ENCODE assay signal across 18 cellular contexts in genomic region chr14:63178912-63179311, GRCh38. TPM values are rescaled to one million over a fixed set of nuclear protein-coding genes. Genes with fewer than 3 reads are reported as not detected.
DNase-seq lines count a peak whose midpoint lies in the region; ATAC-seq, FAIRE-seq and TF ChIP-seq lines count a peak whose summit lies in the region.
"Had no signal": no experiment of that assay in that cellular context is flagged by ENCODE, and none has a peak within 500 bp of the region (broad histone marks: within the 10 kb centered on the region; RNA-seq: fewer than 3 reads in every experiment).

No MANE protein-coding gene starts in this region.

- DNase-seq in HTR-8/SVneo (ENCODE audit: insufficient read length, low spot score) (no peak), bronchial epithelial cell (ENCODE audit: low read depth) (peak; percentile 100), right cardiac atrium (peak in 1 of 3 donors; percentile 22), upper lobe of right lung (no peak), NCI-H2227 treated with DMSO at 0.1 percent for 48 hours (lab: John Stamatoyannopoulos, UW) (no peak)
- DNase-seq: activated T-cell treated with anti-CD3 and anti-CD28 coated beads for 4 hours; CD4-positive, CD25-positive, alpha-beta regulatory T cell; GDM1; left colon; naive B cell; NCI-H2171; retina; stimulated activated CD4-positive, alpha-beta T cell treated with anti-CD3 and anti-CD28 coated beads, Interleukin-4, amount 100 ng/mL, for 24 hours; stimulated activated naive B cell treated with anti-CD40 and anti-IgM and Interleukin-4, amounts not matched to agents 10 μg/mL and 1 μg/mL and 100 μg/mL, for 72 hours had no signal

- TF ChIP-seq CTCF in bronchial epithelial cell (IDR thresholded peaks at IDR 0.05; ENCODE audit: insufficient read depth, low read length, severe bottlenecking) (no peak), upper lobe of right lung (IDR thresholded peaks at IDR 0.05) (no peak)

- no peaks in the 10 kb centered on the region for H3K27me3 ChIP-seq in bronchial epithelial cell (ENCODE audit: control insufficient read depth, insufficient read depth, low read length)
- H3K27me3 ChIP-seq in right cardiac atrium (ENCODE audit: control insufficient read depth, insufficient read depth): no peaks in the 10 kb centered on the region
- H3K27me3 ChIP-seq in upper lobe of right lung: no peaks in the 10 kb centered on the region

- H3K36me3 ChIP-seq in bronchial epithelial cell (ENCODE audit: control insufficient read depth, insufficient read depth, low read length) (no peaks in the 10 kb centered on the region), upper lobe of right lung (no peaks in the 10 kb centered on the region)

- peak; percentile 100 for FAIRE-seq in HTR-8/SVneo (lab: Jason Lieb, UNC)
- peak; percentile 100 for FAIRE-seq in bronchial epithelial cell (lab: Jason Lieb, UNC)
- FAIRE-seq: GM18507 had no signal

- H3K4me1 ChIP-seq in right cardiac atrium (ENCODE audit: control insufficient read depth, insufficient read depth, low read length) (peaks cover 2% of the 10 kb centered on the region), upper lobe of right lung (no peaks in the 10 kb centered on the region)

- WGBS in right cardiac atrium: 77% methylated on average over 3 of the region's 3 CpGs

- intact Hi-C loops in right cardiac atrium (cut with DNase I): loop anchor here in 1 of 4 donors (5.0 kb wide), 1 partner anchor 98 kb away; no protein-coding TSS in a partner anchor
- intact Hi-C loops in upper lobe of right lung (cut with DNase I): loop anchor here (5.0 kb wide), 1 partner anchor 98 kb away; no protein-coding TSS in a partner anchor

- ATAC-seq in right cardiac atrium: peak; percentile 34 to 79
- peak; percentile 28 for ATAC-seq in upper lobe of right lung
- no peak for ATAC-seq in HG03139 (IDR thresholded peaks at IDR 0.05; ENCODE audit: unreplicated experiment)
- ATAC-seq in GM19351 (IDR thresholded peaks at IDR 0.05; ENCODE audit: unreplicated experiment): no peak
- ATAC-seq: activated CD4-positive, CD25-positive, alpha-beta regulatory T cell treated with anti-CD3 and anti-CD28 coated beads, Interleukin-2, amount 50 U/mL, for 24 hours; left colon had no signal

- H3K9me3 ChIP-seq in right cardiac atrium (ENCODE audit: control insufficient read depth, low read length): no peaks in the 10 kb centered on the region
- no peaks in the 10 kb centered on the region for H3K9me3 ChIP-seq in upper lobe of right lung

- H3K27ac ChIP-seq in right cardiac atrium (ENCODE audit: low read length) (no peak overlapping the region), upper lobe of right lung (no peak overlapping the region)

- no peak overlapping the region for H3K4me3 ChIP-seq in bronchial epithelial cell (ENCODE audit: low read depth, low read length)
- no peak overlapping the region for H3K4me3 ChIP-seq in right cardiac atrium (ENCODE audit: low read length)
- H3K4me3 ChIP-seq in upper lobe of right lung: no peak overlapping the region

RNA-seq across cellular contexts. Expression of gene RHOJ, which starts 25.3 kb away (rescaled TPM):
- not detected in 2 replicates for total RNA-seq in bronchial epithelial cell
- total RNA-seq in right cardiac atrium: 10 to 100 TPM; 10.2 to 20.3 (median 16.2) TPM
- 9.6 TPM for polyA plus RNA-seq in right cardiac atrium
- 38.6 TPM for total RNA-seq in upper lobe of right lung
- total RNA-seq: CD4-positive, CD25-positive, alpha-beta regulatory T cell had no signal
- polyA plus RNA-seq: CD4-positive, CD25-positive, alpha-beta regulatory T cell had no signal

Comparison
In these comparisons a context has a peak if more than half of its experiments do, and no peak if none do; other contexts are left out.
1. ATAC-seq: peak in right cardiac atrium (2 of 2) and upper lobe of right lung (single experiment); none in HG03139 (single experiment) and GM19351 (single experiment).